8 cellular contexts compared by ENCODE assay signal in genomic region chr10:31927597-31928530, GRCh38. TPM values are rescaled to one million over a fixed set of nuclear protein-coding genes. Genes with fewer than 3 reads are reported as not detected.
A peak's percentile ranks its signal among the peaks of the same experiment; 100 is the strongest.
DNase-seq lines count a peak whose midpoint lies in the region; ATAC-seq lines count a peak whose summit lies in the region.

No MANE protein-coding gene starts in this region.

- DNase-seq in Caki2 (ENCODE audit: low read depth) (peak; percentile 76), HT1080 (ENCODE audit: low read depth) (peak; percentile 59), SHP77 (lab: John Stamatoyannopoulos, UW) (peak; percentile 38 to 41), germinal center (ENCODE audit: low spot score) (peak; percentile 62)
- peak; percentile 75 for DNase-seq in activated naive CD4-positive, alpha-beta T cell treated with anti-CD3 and anti-CD28 coated beads, Interleukin-2, amount 10 ng/mL, durations not matched to agents 7 days and 5 days

- no peaks in the 10 kb centered on the region for H3K9me3 Mint-ChIP-seq in activated naive CD4-positive, alpha-beta T cell treated with anti-CD3 and anti-CD28 coated beads, Interleukin-2, amount 10 ng/mL, durations not matched to agents 7 days and 5 days

- no peaks in the 10 kb centered on the region for H3K27me3 Mint-ChIP-seq in activated naive CD4-positive, alpha-beta T cell treated with anti-CD3 and anti-CD28 coated beads, Interleukin-2, amount 10 ng/mL, durations not matched to agents 7 days and 5 days

- H3K9me3 ChIP-seq in neuron (ENCODE audit: low read length), result peaks cover 4% of the 10 kb centered on the region

- under 1% methylated on average over 64 of the region's 64 CpGs for WGBS in urinary bladder

- H3K4me3 ChIP-seq in neuron (ENCODE audit: low read length) (peak overlapping the region; percentile 91), urinary bladder (ENCODE audit: low read depth, low read length) (peak overlapping the region; percentile 95)

- H3K36me3 Mint-ChIP-seq in activated naive CD4-positive, alpha-beta T cell treated with anti-CD3 and anti-CD28 coated beads, Interleukin-2, amount 10 ng/mL, durations not matched to agents 7 days and 5 days, result peaks cover 2% of the 10 kb centered on the region

- peak overlapping the region; percentile 80 for H3K27ac ChIP-seq in urinary bladder (ENCODE audit: low read depth)

- H3K4me1 Mint-ChIP-seq in activated naive CD4-positive, alpha-beta T cell treated with anti-CD3 and anti-CD28 coated beads, Interleukin-2, amount 10 ng/mL, durations not matched to agents 7 days and 5 days, result peaks cover 59% of the 10 kb centered on the region

- ATAC-seq in GM21367 (IDR thresholded peaks at IDR 0.05; ENCODE audit: unreplicated experiment), result peak; percentile 23

- CTCF ChIA-PET in activated naive CD4-positive, alpha-beta T cell treated with anti-CD3 and anti-CD28 coated beads, Interleukin-2, amount 10 ng/mL, durations not matched to agents 7 days and 5 days (lab: Charles Lee), result interaction anchor here (4.2 kb wide), 1 partner anchor 66 kb away, joined by 17 read pairs; no protein-coding TSS in a partner anchor

- H3K36me3 ChIP-seq in neuron (ENCODE audit: insufficient read depth, low read length), result no peaks in the 10 kb centered on the region
- no peaks in the 10 kb centered on the region for H3K36me3 ChIP-seq in urinary bladder (ENCODE audit: insufficient read depth)

- H3K4me1 ChIP-seq in neuron (ENCODE audit: insufficient read depth, low read length) (peaks cover 29% of the 10 kb centered on the region), urinary bladder (ENCODE audit: insufficient read depth) (no peaks in the 10 kb centered on the region)

- no peaks in the 10 kb centered on the region for H3K27me3 ChIP-seq in neuron (ENCODE audit: insufficient read depth, low read length)

- peak overlapping the region; percentile 80 for H3K4me3 Mint-ChIP-seq in activated naive CD4-positive, alpha-beta T cell treated with anti-CD3 and anti-CD28 coated beads, Interleukin-2, amount 10 ng/mL, durations not matched to agents 7 days and 5 days

- in situ Hi-C loops in Caki2 (cut with HindIII; ENCODE audit: low pct_unique_long_range_greater_than_20kb, low sequenced_read_pairs), result no loop called here

- peak overlapping the region; percentile 83 for H3K27ac Mint-ChIP-seq in activated naive CD4-positive, alpha-beta T cell treated with anti-CD3 and anti-CD28 coated beads, Interleukin-2, amount 10 ng/mL, durations not matched to agents 7 days and 5 days

- H2AFZ ChIP-seq in neuron (ENCODE audit: low read depth, low read length), result peak overlapping the region; percentile 75

RNA-seq across cellular contexts. Expression of gene ARHGAP12, which starts 0.8 kb away (rescaled TPM):
- total RNA-seq in Caki2 (2014; rRNA removed; shearing (Covaris generic); ENCODE audit: low replicate concordance), result 28.0 and 40.7 TPM in 2 replicates
- total RNA-seq in HT1080 (2014; rRNA removed; shearing (Covaris generic)), result 23.2 and 27.9 TPM in 2 replicates
- 18.1 and 21.2 TPM in 2 replicates for polyA plus RNA-seq in HT1080 (2015; cell fraction: cytosol; rRNA removed)
- polyA plus RNA-seq in HT1080 (2015; cell fraction: nucleus; rRNA removed), result 41.1 and 46.1 TPM in 2 replicates
- 92.4 TPM for total RNA-seq in urinary bladder
- polyA plus RNA-seq in urinary bladder, result 12.8 TPM

Comparison
In these comparisons a context has a peak if more than half of its experiments do, and no peak if none do; other contexts are left out.
1. Peak in every context shown above with its lines: DNase-seq, ATAC-seq, H3K4me3 ChIP-seq and H3K27ac ChIP-seq.